In the genomic region with DNA sequence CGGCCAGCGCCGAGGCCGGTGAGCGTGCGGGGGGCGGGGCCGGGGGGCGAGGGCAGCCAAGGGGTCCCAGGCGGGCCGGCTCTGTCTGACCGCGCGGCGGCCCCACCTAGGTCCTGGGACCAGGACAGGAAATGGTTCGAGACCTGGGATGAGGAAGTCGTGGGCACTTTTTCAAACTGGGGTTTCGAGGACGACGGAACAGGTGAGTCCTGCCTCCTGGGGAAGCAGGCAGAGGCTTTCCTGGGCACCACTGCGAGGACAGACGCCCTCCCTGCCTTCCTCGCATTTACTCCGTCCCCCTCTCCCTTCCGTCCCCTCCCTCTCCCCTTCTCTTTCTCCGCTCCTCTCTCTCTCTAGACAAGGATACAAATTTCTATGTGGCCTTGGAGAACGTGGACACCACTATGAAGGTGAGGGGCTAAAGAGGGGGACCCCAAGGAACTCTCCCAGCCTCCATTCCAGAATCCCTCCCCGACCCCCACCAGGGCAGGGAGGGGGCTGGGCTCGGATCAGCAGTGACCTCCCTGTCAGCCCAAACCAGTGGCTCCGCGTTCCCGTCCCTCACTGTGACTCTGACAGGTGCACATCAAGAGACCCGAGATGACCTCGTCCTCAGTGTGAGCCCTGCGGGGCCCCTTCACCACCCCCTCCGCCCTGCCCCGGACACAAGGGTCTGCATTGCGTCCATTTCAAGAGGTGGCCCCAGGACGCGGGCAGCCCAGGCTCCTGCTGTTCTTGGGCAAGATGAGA, we compare ENCODE assay signal across 9 cellular contexts. TPM values are rescaled to one million over a fixed set of nuclear protein-coding genes. Genes with fewer than 3 reads are reported as not detected.
DNase-seq lines count a peak whose midpoint lies in the region; ATAC-seq and TF ChIP-seq lines count a peak whose summit lies in the region.
"Had no signal": no experiment of that assay in that cellular context is flagged by ENCODE, and none has a peak within 500 bp of the region (broad histone marks: within the 10 kb centered on the region; RNA-seq: fewer than 3 reads in every experiment).

No MANE protein-coding gene starts in this region.

- no peaks in the 10 kb centered on the region for H3K36me3 ChIP-seq in RWPE2 (ENCODE audit: low read depth)

- H3K4me1 ChIP-seq in RWPE2 (ENCODE audit: insufficient read depth, poor library complexity, severe bottlenecking), result no peaks in the 10 kb centered on the region
- H3K4me1 ChIP-seq in foreskin keratinocyte, result no peaks in the 10 kb centered on the region

- no peak overlapping the region for H3K27ac ChIP-seq in RWPE2 (ENCODE audit: poor library complexity, severe bottlenecking)
- no peak overlapping the region for H3K27ac ChIP-seq in foreskin keratinocyte

- no peak for DNase-seq in RWPE2 (ENCODE audit: low spot score)
- DNase-seq in foreskin keratinocyte, result no peak
- DNase-seq in posterior vena cava (ENCODE audit: low spot score), result peak; percentile 86
- DNase-seq in activated effector memory CD4-positive, alpha-beta T cell treated with Interleukin-2 at 50 U/mL for 16 hours, result no peak
- no peak for DNase-seq in AG08396 (ENCODE audit: low spot score)

- ATAC-seq in GM19328 (IDR thresholded peaks at IDR 0.05; ENCODE audit: unreplicated experiment), result peak; percentile 24
- ATAC-seq in RWPE2 (ENCODE audit: low read depth), result peak; percentile 9; the same call in 2 of the 3 replicates
- ATAC-seq in foreskin keratinocyte, result peak; percentile 6
- no peak for ATAC-seq in GM21367 (IDR thresholded peaks at IDR 0.05; ENCODE audit: unreplicated experiment)
- ATAC-seq in HG03097 (IDR thresholded peaks at IDR 0.05; ENCODE audit: low FRiP score, unreplicated experiment), result no peak

- peak; percentile 63 for TF ChIP-seq CTCF in RWPE2 (IDR thresholded peaks at IDR 0.05; ENCODE audit: poor library complexity, severe bottlenecking)
- no peak for TF ChIP-seq CTCF in foreskin keratinocyte (conservative IDR thresholded peaks at IDR 0.05)

- H3K27me3 ChIP-seq in RWPE2 (ENCODE audit: insufficient read depth, poor library complexity, severe bottlenecking) (peaks cover 49% of the 10 kb centered on the region), foreskin keratinocyte (peaks cover 56% of the 10 kb centered on the region)

- H3K9me3 ChIP-seq in RWPE2 (ENCODE audit: severe bottlenecking), result no peaks in the 10 kb centered on the region

- intact Hi-C loops in posterior vena cava (cut with DNase I), result loop anchor here (5.0 to 10.0 kb wide), 2 partner anchors 86 to 98 kb away; no protein-coding TSS in a partner anchor

- H3K4me3 ChIP-seq in RWPE2 (ENCODE audit: severe bottlenecking), result peak overlapping the region; percentile 24

RNA-seq across cellular contexts. Expression of a gene that starts 2.6 kb away (rescaled TPM):
- 0.21 and 1.0 TPM in 2 replicates for total RNA-seq in foreskin keratinocyte
- polyA plus RNA-seq in foreskin keratinocyte, result 0.66 and 1.1 TPM in 2 replicates
- total RNA-seq in posterior vena cava, result 1 to 10 TPM in 1 of 2 donors, under 1 TPM in 1; 0.62 to 1.5 TPM

RNA-seq across cellular contexts. Expression of a gene that starts 17.4 kb away (rescaled TPM):
- total RNA-seq in foreskin keratinocyte (0.17 and 0.18 TPM in 2 replicates), posterior vena cava (under 1 TPM; 0.52 to 0.74 TPM)
- 0.37 and 0.77 TPM in 2 replicates for polyA plus RNA-seq in foreskin keratinocyte
- total RNA-seq: NCI-H460 had no signal

RNA-seq across cellular contexts. Expression of a gene that starts 53.2 kb away (rescaled TPM):
- not detected in 2 replicates for total RNA-seq in foreskin keratinocyte
- not detected in 2 replicates for polyA plus RNA-seq in foreskin keratinocyte
- under 1 TPM in 1 of 2 donors, not detected in 1; 0.05 TPM for total RNA-seq in posterior vena cava
- total RNA-seq: NCI-H460 had no signal

Comparison
In these comparisons a context has a peak if more than half of its experiments do, and no peak if none do; other contexts are left out.
1. ATAC-seq: peak in GM19328 (single experiment), RWPE2 (single experiment) and foreskin keratinocyte (single experiment); none in GM21367 (single experiment) and HG03097 (single experiment).